Comparison of ENCODE assay signal across 23 cellular contexts in the genomic region with DNA sequence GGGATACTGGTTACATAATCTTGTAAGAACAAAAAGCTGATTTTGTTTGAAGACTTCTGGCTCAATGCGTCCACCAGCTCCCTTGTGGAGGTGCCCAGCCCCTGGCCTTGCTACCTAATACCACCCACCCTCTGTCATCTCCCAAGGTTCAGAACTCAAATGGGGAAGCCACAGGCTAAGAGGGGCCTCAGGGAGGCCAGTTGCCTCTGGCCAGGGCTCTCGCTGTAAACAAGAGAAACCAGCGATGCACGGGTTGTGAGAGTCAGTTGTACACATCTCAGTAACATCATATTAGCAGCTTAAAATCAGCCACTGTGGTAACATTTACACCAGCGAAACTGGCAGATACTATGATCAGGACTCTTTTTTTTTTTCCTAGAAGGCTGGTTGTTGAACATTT. TPM values are rescaled to one million over a fixed set of nuclear protein-coding genes. Genes with fewer than 3 reads are reported as not detected.
DNase-seq lines count a peak whose midpoint lies in the region; ATAC-seq, FAIRE-seq and TF ChIP-seq lines count a peak whose summit lies in the region.
"Had no signal": no experiment of that assay in that cellular context is flagged by ENCODE, and none has a peak within 500 bp of the region (broad histone marks: within the 10 kb centered on the region; RNA-seq: fewer than 3 reads in every experiment).

No MANE protein-coding gene starts in this region.

- H3K36me3 Mint-ChIP-seq in Calu3 (ENCODE audit: insufficient read depth, unreplicated experiment), result no peaks in the 10 kb centered on the region
- H3K36me3 Mint-ChIP-seq in GM23338 (ENCODE audit: low read depth), result no peaks in the 10 kb centered on the region; the same call in 2 of the 3 replicates
- H3K36me3 Mint-ChIP-seq in type B pancreatic cell, result no peaks in the 10 kb centered on the region
- H3K36me3 Mint-ChIP-seq: CD8-positive, alpha-beta T cell had no signal

- H3K27me3 ChIP-seq in GM23338 (ENCODE audit: insufficient read depth) (no peaks in the 10 kb centered on the region), keratinocyte (ENCODE audit: control insufficient read depth, extremely low read depth, insufficient read depth, low read length) (peaks cover 7% of the 10 kb centered on the region), transverse colon (no peaks in the 10 kb centered on the region)
- H3K27me3 ChIP-seq: BLaER1 treated with 17β-estradiol and CSF1 and Interleukin-3, amounts not matched to agents 10 nM and 100 nM had no signal

- H3K27ac Mint-ChIP-seq in Calu3 (ENCODE audit: unreplicated experiment) (peak overlapping the region; percentile 59), GM23338 (no peak overlapping the region), type B pancreatic cell (no peak overlapping the region)
- H3K27ac Mint-ChIP-seq: CD8-positive, alpha-beta T cell had no signal

- dilution Hi-C loops in keratinocyte (cut with MboI; ENCODE audit: extremely low pct_ligation_motif_present, low sequenced_read_pairs), result no loop called here

- no peaks in the 10 kb centered on the region for H4K20me1 ChIP-seq in GM23338 (replicated peaks; ENCODE audit: insufficient read depth)
- H4K20me1 ChIP-seq in keratinocyte (ENCODE audit: control insufficient read depth, extremely low read depth, insufficient read depth, low read length), result no peaks in the 10 kb centered on the region
- H4K20me1 ChIP-seq: BLaER1 treated with 17β-estradiol and CSF1 and Interleukin-3, amounts not matched to agents 10 nM and 100 nM had no signal

- no peak for TF ChIP-seq POLR2A in transverse colon (IDR thresholded peaks at IDR 0.05)

- H3K9me3 Mint-ChIP-seq in Calu3 (ENCODE audit: low read depth, unreplicated experiment), result no peaks in the 10 kb centered on the region
- H3K9me3 Mint-ChIP-seq in GM23338, result peaks cover 11% of the 10 kb centered on the region; the same call in 2 of the 3 replicates
- no peaks in the 10 kb centered on the region for H3K9me3 Mint-ChIP-seq in type B pancreatic cell
- H3K9me3 Mint-ChIP-seq: CD8-positive, alpha-beta T cell had no signal

- H3K9ac ChIP-seq in keratinocyte (ENCODE audit: control insufficient read depth, extremely low read depth, insufficient read depth, low read length), result no peak overlapping the region
- H3K9ac ChIP-seq: BLaER1 treated with 17β-estradiol and CSF1 and Interleukin-3, amounts not matched to agents 10 nM and 100 nM; SK-N-SH had no signal

- H3K4me1 Mint-ChIP-seq in Calu3 (ENCODE audit: low read depth, unreplicated experiment) (peaks cover 16% of the 10 kb centered on the region), GM23338 (no peaks in the 10 kb centered on the region; the same call in 1 of the 3 replicates), type B pancreatic cell (ENCODE audit: unreplicated experiment) (no peaks in the 10 kb centered on the region)

- H3K4me3 Mint-ChIP-seq in Calu3 (ENCODE audit: low read depth, unreplicated experiment) (peak overlapping the region; percentile 58), GM23338 (no peak overlapping the region), type B pancreatic cell (no peak overlapping the region)
- H3K4me3 Mint-ChIP-seq: CD8-positive, alpha-beta T cell had no signal

- no peaks in the 10 kb centered on the region for H3K36me3 ChIP-seq in GM23338 (ENCODE audit: insufficient read depth)
- H3K36me3 ChIP-seq in keratinocyte (ENCODE audit: control insufficient read depth in 2 of 2, extremely low read depth in 1 of 2, insufficient read depth in 2 of 2, low read length in 2 of 2), result no peaks in the 10 kb centered on the region
- H3K36me3 ChIP-seq in transverse colon, result no peaks in the 10 kb centered on the region
- H3K36me3 ChIP-seq: BLaER1 treated with 17β-estradiol and CSF1 and Interleukin-3, amounts not matched to agents 10 nM and 100 nM had no signal

- H3K9me3 ChIP-seq in keratinocyte (ENCODE audit: control insufficient read depth, low read depth, low read length) (no peaks in the 10 kb centered on the region), transverse colon (no peaks in the 10 kb centered on the region)
- H3K9me3 ChIP-seq: A549; BLaER1 treated with 17β-estradiol and CSF1 and Interleukin-3, amounts not matched to agents 10 nM and 100 nM; SK-N-SH had no signal

- TF ChIP-seq CTCF in Calu3 (IDR thresholded peaks at IDR 0.05; ENCODE audit: unreplicated experiment) (no peak), GM23338 (conservative IDR thresholded peaks at IDR 0.05; ENCODE audit: low read depth in 2 of 2) (no peak), keratinocyte (optimal IDR thresholded peaks at IDR 0.05 in 1 of 3, IDR thresholded peaks at IDR 0.05 in 1 of 3, conservative IDR thresholded peaks at IDR 0.05 in 1 of 3; ENCODE audit: extremely low read depth in 1 of 3, insufficient read depth in 2 of 3, low read length in 3 of 3) (no peak), type B pancreatic cell (conservative IDR thresholded peaks at IDR 0.05) (no peak), transverse colon (IDR thresholded peaks at IDR 0.05) (no peak)

- H3K79me2 ChIP-seq in GM23338 (replicated peaks; ENCODE audit: insufficient read depth), result no peaks in the 10 kb centered on the region
- H3K79me2 ChIP-seq in keratinocyte (ENCODE audit: control insufficient read depth, insufficient read depth, low read length), result no peaks in the 10 kb centered on the region

- in situ Hi-C loops in transverse colon (cut with MboI; ENCODE audit: low pct_ligation_motif_present in 1 of 4, low pct_unique_long_range_greater_than_20kb in 1 of 4, low sequenced_read_pairs in 3 of 4), result no loop called here

- no peak overlapping the region for H3K4me2 ChIP-seq in GM23338
- no peak overlapping the region for H3K4me2 ChIP-seq in keratinocyte (ENCODE audit: control insufficient read depth, extremely low read depth, insufficient read depth, low read depth, low read length)
- H3K4me2 ChIP-seq: A549, SK-N-SH had no signal

- intact Hi-C loops in Calu3 (cut with micrococcal nuclease; ENCODE audit: unreplicated experiment), result no loop called here
- intact Hi-C loops in transverse colon (cut with DNase I; ENCODE audit: low total_unique reads), result no loop called here

- H3K4me3 ChIP-seq in GM23338, result no peak overlapping the region
- no peak overlapping the region for H3K4me3 ChIP-seq in keratinocyte (ENCODE audit: control insufficient read depth in 2 of 3, extremely low read depth in 1 of 3, insufficient read depth in 2 of 3, low read depth in 1 of 3, low read length in 3 of 3)
- H3K4me3 ChIP-seq in transverse colon, result no peak overlapping the region
- H3K4me3 ChIP-seq: A549; BLaER1 treated with 17β-estradiol and CSF1 and Interleukin-3, amounts not matched to agents 10 nM and 100 nM had no signal

- 0 out of 2 replicates have a peak overlapping the region, but pooled peaks have one; percentile 16 for H2AFZ ChIP-seq in GM23338
- H2AFZ ChIP-seq in keratinocyte (ENCODE audit: control insufficient read depth, low read length), result no peak overlapping the region

- H3K4me1 ChIP-seq in GM23338 (ENCODE audit: insufficient read depth) (no peaks in the 10 kb centered on the region), keratinocyte (ENCODE audit: control insufficient read depth, extremely low read depth, insufficient read depth, low read length) (no peaks in the 10 kb centered on the region), transverse colon (peaks cover 0 to 4% (median 0%) of the 10 kb centered on the region in 4 donors)
- H3K4me1 ChIP-seq: A549 had no signal

- CTCF ChIA-PET in Calu3 (lab: Charles Lee), result interaction anchor here (0.6 to 1.5 kb wide), 4 partner anchors 10 to 238 kb away, joined by 3 to 4 read pairs (median 4); a partner anchor contains a TSS

- DNase-seq in Calu3 (no peak), GM23338 (ENCODE audit: low spot score) (no peak), keratinocyte (ENCODE audit: low read depth, low spot score) (no peak), type B pancreatic cell (ENCODE audit: extremely low spot score, unreplicated experiment) (peak; percentile 34), GM19238 (ENCODE audit: insufficient read length, low spot score) (no peak), transverse colon (no peak)
- DNase-seq: CD8-positive, alpha-beta T cell; IMR-90; NCI-H1417; NCI-H187; NCI-H446; NCI-H69; OCI-M1; RPMI8226; SHP77 treated with DMSO at 0.1 percent for 48 hours; SK-N-SH; T-helper 1 cell had no signal

- ATAC-seq in GM23338, result no peak
- ATAC-seq in HG03469 (IDR thresholded peaks at IDR 0.05; ENCODE audit: unreplicated experiment), result no peak
- ATAC-seq: A549; CD8-positive, alpha-beta T cell had no signal

- peak; percentile 46 for FAIRE-seq in keratinocyte (lab: Jason Lieb, UNC)
- FAIRE-seq: A549, D721Med, G401.6, H54 had no signal

- no peak overlapping the region for H3K27ac ChIP-seq in GM23338 (ENCODE audit: low read depth)
- no peak overlapping the region for H3K27ac ChIP-seq in keratinocyte (ENCODE audit: control insufficient read depth, insufficient read depth, low read length)
- peak overlapping the region in 1 of 4 donors; percentile 5 for H3K27ac ChIP-seq in transverse colon
- H3K27ac ChIP-seq: A549 had no signal

- no peaks in the 10 kb centered on the region for H3F3A ChIP-seq in GM23338 (replicated peaks; ENCODE audit: low read depth)

- no peaks in the 10 kb centered on the region for H3K9me1 ChIP-seq in keratinocyte (ENCODE audit: control insufficient read depth, extremely low read depth, insufficient read depth, low read length)

- H3K27me3 Mint-ChIP-seq in Calu3 (ENCODE audit: unreplicated experiment) (peaks cover 33% of the 10 kb centered on the region), GM23338 (ENCODE audit: insufficient read depth, low read depth, poor library complexity) (peaks cover 11% of the 10 kb centered on the region), type B pancreatic cell (no peaks in the 10 kb centered on the region)

- BruUV-seq in Calu3 (replicated peaks; lab: Mats Ljungman, UMichigan), result no TSS peak

- no peaks in the 10 kb centered on the region; the same call in 1 of the 2 replicates for H3K9me2 ChIP-seq in GM23338 (ENCODE audit: insufficient read depth)
- H3K9me2 ChIP-seq: SK-N-SH had no signal

- no peak for TF ChIP-seq EP300 in transverse colon (IDR thresholded peaks at IDR 0.05; ENCODE audit: low read depth)

- WGBS in transverse colon (ENCODE audit: low coverage in 1 of 2), 2 donors, result 77% methylated on average over 5 of the region's 5 CpGs; no CpG with 5 or more reads in 1 of the 2 donors

RNA-seq across cellular contexts. Expression of a gene that starts 6.0 kb away (rescaled TPM):
- not detected in 2 replicates for total RNA-seq in Calu3 (2022)
- 0.19 and 0.52 TPM in 2 replicates for total RNA-seq in GM23338 (2014; rRNA removed; shearing (Covaris generic))
- not detected in 2 replicates for polyA plus RNA-seq in GM23338 (2016; fragmentation: Nextera tagmentation; extraction: Ambion mirVana)
- 0.08 to 0.23 TPM in 2 of 3 replicates, not detected in the other for polyA plus RNA-seq in keratinocyte
- 0.37 TPM for polyA plus RNA-seq in keratinocyte (2011; ENCODE audit: low read depth)
- polyA plus RNA-seq in keratinocyte (2011; cell fraction: cytosol; rRNA removed), result 0.09 TPM in 1 of 2 replicates, not detected in the other
- polyA plus RNA-seq in keratinocyte (2011; cell fraction: nucleus; rRNA removed), result 0.40 and 0.41 TPM in 2 replicates
- 0.28 TPM in 1 of 2 replicates, not detected in the other for polyA plus RNA-seq in keratinocyte (2012; ENCODE audit: low replicate concordance)
- not detected in 3 replicates for polyA minus RNA-seq in keratinocyte
- not detected for polyA minus RNA-seq in keratinocyte (2011; cell fraction: cytosol; rRNA and poly(A)+ RNA removed)
- not detected in 2 replicates for polyA minus RNA-seq in keratinocyte (2011; cell fraction: nucleus; rRNA and poly(A)+ RNA removed)
- 0.41 and 0.52 TPM in 2 replicates for total RNA-seq in type B pancreatic cell (ENCODE audit: low replicate concordance)
- total RNA-seq in transverse colon, result 1 to 10 TPM in 1 of 4 donors, not detected in 3; 2.5 TPM
- total RNA-seq: CD8-positive, alpha-beta T cell; IMR-90 had no signal
- polyA plus RNA-seq: SK-N-SH had no signal

RNA-seq across cellular contexts. Expression of a gene that starts 54.9 kb away (rescaled TPM):
- 35.7 and 35.9 TPM in 2 replicates for total RNA-seq in Calu3 (2022)
- 22.8 and 29.1 TPM in 2 replicates for total RNA-seq in GM23338 (2014; rRNA removed; shearing (Covaris generic))
- 41.2 and 44.0 TPM in 2 replicates for polyA plus RNA-seq in GM23338 (2016; fragmentation: Nextera tagmentation; extraction: Ambion mirVana)
- polyA plus RNA-seq in keratinocyte, result 16.7 to 28.4 TPM (median 22.2 TPM) in 3 replicates
- 29.6 TPM for polyA plus RNA-seq in keratinocyte (2011; ENCODE audit: low read depth)
- 17.7 and 22.5 TPM in 2 replicates for polyA plus RNA-seq in keratinocyte (2011; cell fraction: cytosol; rRNA removed)
- 14.7 and 16.4 TPM in 2 replicates for polyA plus RNA-seq in keratinocyte (2011; cell fraction: nucleus; rRNA removed)
- polyA plus RNA-seq in keratinocyte (2012; ENCODE audit: low replicate concordance), result 12.8 and 22.0 TPM in 2 replicates
- polyA minus RNA-seq in keratinocyte, result 10.1 to 12.8 TPM (median 11.4 TPM) in 3 replicates
- 21.3 TPM for polyA minus RNA-seq in keratinocyte (2011; cell fraction: cytosol; rRNA and poly(A)+ RNA removed)
- polyA minus RNA-seq in keratinocyte (2011; cell fraction: nucleus; rRNA and poly(A)+ RNA removed), result 4.6 and 4.7 TPM in 2 replicates
- 20.8 and 24.1 TPM in 2 replicates for total RNA-seq in type B pancreatic cell (ENCODE audit: low replicate concordance)
- total RNA-seq in transverse colon, result 10 to 100 TPM; 11.6 to 23.8 (median 22.5) TPM
